ENCODE assay signal across 9 cellular contexts in genomic region chr18:46199515-46200147, GRCh38.
DNase-seq lines count a peak whose midpoint lies in the region; TF ChIP-seq lines count a peak whose summit lies in the region.
"Had no signal": no experiment of that assay in that cellular context is flagged by ENCODE, and none has a peak within 500 bp of the region (broad histone marks: within the 10 kb centered on the region; RNA-seq: fewer than 3 reads in every experiment).

No MANE protein-coding gene starts in this region.

- no peaks in the 10 kb centered on the region for H3K36me3 ChIP-seq in mesodermal cell (ENCODE audit: control insufficient read depth, insufficient read depth, low read length)
- H3K36me3 ChIP-seq in testis (ENCODE audit: low read depth, missing control alignments): no peaks in the 10 kb centered on the region

- DNase-seq in DMS53 (lab: John Stamatoyannopoulos, UW): peak; percentile 77
- peak; percentile 18 for DNase-seq in LHCN-M2 (ENCODE audit: low read depth)
- peak; percentile 33 for DNase-seq in amniotic stem cell (lab: John Stamatoyannopoulos, UW)
- no peak for DNase-seq in GM03348 (ENCODE audit: low spot score)
- DNase-seq in NCI-H524 treated with DMSO at 0.1 percent for 48 hours (lab: John Stamatoyannopoulos, UW): no peak
- no peak for DNase-seq in testis
- no peak for DNase-seq in DMS153 treated with DMSO at 0.1 percent for 48 hours (lab: John Stamatoyannopoulos, UW; ENCODE audit: unreplicated experiment)
- DNase-seq: stimulated activated CD4-positive, alpha-beta T cell treated with anti-CD3 and anti-CD28 coated beads, Interleukin-12 subunit alpha, Interleukin-12 subunit beta, amount 100 ng/mL, for 4 hours had no signal

- H3K4me3 ChIP-seq in mesodermal cell (ENCODE audit: extremely low read depth, insufficient read depth, low read length, poor library complexity, severe bottlenecking) (no peak overlapping the region), testis (no peak overlapping the region)

- 100% methylated on average over 2 of the region's 8 CpGs; no CpG with 5 or more reads in 1 of the 2 experiments for WGBS in mesodermal cell (ENCODE audit: insufficient coverage in 2 of 2), 2 experiments
- WGBS in testis, 2 donors: 74 to 78% methylated on average over 8 of the region's 8 CpGs

- H3K9me3 ChIP-seq in mesodermal cell (ENCODE audit: control insufficient read depth, low read length) (no peaks in the 10 kb centered on the region), testis (no peaks in the 10 kb centered on the region)

- TF ChIP-seq POLR2A in testis (IDR thresholded peaks at IDR 0.05): no peak

- no peak for TF ChIP-seq CTCF in testis (IDR thresholded peaks at IDR 0.05)

- H3K27me3 ChIP-seq in testis: no peaks in the 10 kb centered on the region

- H3K27ac ChIP-seq in mesodermal cell (ENCODE audit: low read depth, low read length, severe bottlenecking) (peak overlapping the region; percentile 88), testis (no peak overlapping the region)

- intact Hi-C loops in testis (cut with DNase I; ENCODE audit: low total_unique reads): no loop called here

- no peaks in the 10 kb centered on the region for H3K4me1 ChIP-seq in mesodermal cell (ENCODE audit: control insufficient read depth, insufficient read depth, low read length, poor library complexity, severe bottlenecking)
- no peaks in the 10 kb centered on the region for H3K4me1 ChIP-seq in testis

Comparison
In these comparisons a context has a peak if more than half of its experiments do, and no peak if none do; other contexts are left out.
1. DNase-seq: peak in DMS53 (single experiment), LHCN-M2 (single experiment) and amniotic stem cell (single experiment); none in GM03348 (single experiment), NCI-H524 treated with DMSO at 0.1 percent for 48 hours (single experiment), testis (single experiment) and DMS153 treated with DMSO at 0.1 percent for 48 hours (single experiment).